Comparison of ENCODE assay signal across 31 cellular contexts in genomic region chr15:67775265-67775664, GRCh38. TPM values are rescaled to one million over a fixed set of nuclear protein-coding genes. Genes with fewer than 3 reads are reported as not detected.
"Had no signal": no experiment of that assay in that cellular context is flagged by ENCODE, and none has a peak within 500 bp of the region (broad histone marks: within the 10 kb centered on the region; RNA-seq: fewer than 3 reads in every experiment).

No MANE protein-coding gene starts in this region.

- H3K36me3 ChIP-seq: brain microvascular endothelial cell had no signal

- H3K9me3 Mint-ChIP-seq: activated CD4-positive, alpha-beta memory T cell treated with anti-CD3 and anti-CD28 coated beads, Interleukin-2, amount 10 ng/mL, durations not matched to agents 7 days and 5 days; activated CD4-positive, alpha-beta T cell treated with anti-CD3 and anti-CD28 coated beads, Interleukin-2, amount 10 ng/mL, durations not matched to agents 7 days and 5 days; activated naive CD4-positive, alpha-beta T cell treated with anti-CD3 and anti-CD28 coated beads, Interleukin-2, amount 10 ng/mL, durations not matched to agents 7 days and 5 days; activated naive CD4-positive, alpha-beta T cell treated with anti-CD3 and anti-CD28 coated beads, Interleukin-2, amount 50 U/mL, for 72 hours; activated naive CD8-positive, alpha-beta T cell treated with anti-CD3 and anti-CD28 coated beads, Interleukin-2, amount 10 ng/mL, durations not matched to agents 7 days and 5 days; activated T-helper 1 cell treated with anti-CD3 and anti-CD28 coated beads, Interleukin-12 subunit alpha, Interleukin-12 subunit beta, Interleukin-2, Interleukin-4 antibody, amounts not matched to agents 30 ng/mL and 10 ng/mL and 1 ng/mL, durations not matched to agents 14 hours and 24 hours and 36 hours; activated T-helper 2 cell treated with anti-CD3 and anti-CD28 coated beads, Interferon-gamma antibody, Interleukin-2, Interleukin-4, amounts not matched to agents 10 μg/mL and 5 μg/mL and 100 μg/mL, durations not matched to agents 14 hours and 24 hours and 36 hours; central memory CD8-positive, alpha-beta T cell; dendritic cell treated with granulocyte-macrophage colony-stimulating factor and Interleukin-4, amounts not matched to agents 40 ng/mL and 50 ng/mL, for 4 days; endodermal cell; WTC11 had no signal

- H3K27ac ChIP-seq: brain microvascular endothelial cell, coronary artery, dorsolateral prefrontal cortex, heart left ventricle, VCaP had no signal

- ATAC-seq: activated naive CD4-positive, alpha-beta T cell treated with anti-CD3 and anti-CD28 coated beads, Interleukin-2, amount 50 U/mL, for 72 hours; esophagus mucosa; heart left ventricle; WTC11 had no signal

- H3K27me3 Mint-ChIP-seq: activated CD4-positive, alpha-beta memory T cell treated with anti-CD3 and anti-CD28 coated beads, Interleukin-2, amount 10 ng/mL, durations not matched to agents 7 days and 5 days; activated CD4-positive, alpha-beta T cell treated with anti-CD3 and anti-CD28 coated beads, Interleukin-2, amount 10 ng/mL, durations not matched to agents 7 days and 5 days; activated naive CD4-positive, alpha-beta T cell treated with anti-CD3 and anti-CD28 coated beads, Interleukin-2, amount 10 ng/mL, durations not matched to agents 7 days and 5 days; activated naive CD8-positive, alpha-beta T cell treated with anti-CD3 and anti-CD28 coated beads, Interleukin-2, amount 10 ng/mL, durations not matched to agents 7 days and 5 days; central memory CD8-positive, alpha-beta T cell; dendritic cell treated with granulocyte-macrophage colony-stimulating factor and Interleukin-4, amounts not matched to agents 40 ng/mL and 50 ng/mL, for 4 days had no signal

- H3K27me3 ChIP-seq: brain microvascular endothelial cell, dorsolateral prefrontal cortex, heart left ventricle had no signal

- H3K4me1 Mint-ChIP-seq: activated CD4-positive, alpha-beta memory T cell treated with anti-CD3 and anti-CD28 coated beads, Interleukin-2, amount 10 ng/mL, durations not matched to agents 7 days and 5 days; activated CD4-positive, alpha-beta T cell treated with anti-CD3 and anti-CD28 coated beads, Interleukin-2, amount 10 ng/mL, durations not matched to agents 7 days and 5 days; activated naive CD4-positive, alpha-beta T cell treated with anti-CD3 and anti-CD28 coated beads, Interleukin-2, amount 10 ng/mL, durations not matched to agents 7 days and 5 days; activated naive CD8-positive, alpha-beta T cell treated with anti-CD3 and anti-CD28 coated beads, Interleukin-2, amount 10 ng/mL, durations not matched to agents 7 days and 5 days; central memory CD8-positive, alpha-beta T cell had no signal

- H3K4me3 ChIP-seq: coronary artery, dorsolateral prefrontal cortex, heart left ventricle had no signal

- H3K36me3 Mint-ChIP-seq: activated naive CD4-positive, alpha-beta T cell treated with anti-CD3 and anti-CD28 coated beads, Interleukin-2, amount 10 ng/mL, durations not matched to agents 7 days and 5 days; activated naive CD4-positive, alpha-beta T cell treated with anti-CD3 and anti-CD28 coated beads, Interleukin-2, amount 50 U/mL, for 72 hours; WTC11 had no signal

- H3K4me3 Mint-ChIP-seq: activated CD4-positive, alpha-beta memory T cell treated with anti-CD3 and anti-CD28 coated beads, Interleukin-2, amount 10 ng/mL, durations not matched to agents 7 days and 5 days; activated CD4-positive, alpha-beta T cell treated with anti-CD3 and anti-CD28 coated beads, Interleukin-2, amount 10 ng/mL, durations not matched to agents 7 days and 5 days; activated naive CD4-positive, alpha-beta T cell treated with anti-CD3 and anti-CD28 coated beads, Interleukin-2, amount 10 ng/mL, durations not matched to agents 7 days and 5 days; activated naive CD8-positive, alpha-beta T cell treated with anti-CD3 and anti-CD28 coated beads, Interleukin-2, amount 10 ng/mL, durations not matched to agents 7 days and 5 days; activated T-helper 1 cell treated with anti-CD3 and anti-CD28 coated beads, Interleukin-12 subunit alpha, Interleukin-12 subunit beta, Interleukin-2, Interleukin-4 antibody, amounts not matched to agents 30 ng/mL and 10 ng/mL and 1 ng/mL, durations not matched to agents 14 hours and 24 hours and 36 hours; central memory CD8-positive, alpha-beta T cell; dendritic cell treated with granulocyte-macrophage colony-stimulating factor and Interleukin-4, amounts not matched to agents 40 ng/mL and 50 ng/mL, for 4 days; endodermal cell; WTC11 had no signal

- DNase-seq: activated CD4-positive, alpha-beta memory T cell treated with anti-CD3 and anti-CD28 coated beads, Interleukin-2, amount 10 ng/mL, durations not matched to agents 7 days and 5 days; activated CD4-positive, alpha-beta T cell treated with anti-CD3 and anti-CD28 coated beads for 1 hour; activated CD4-positive, alpha-beta T cell treated with anti-CD3 and anti-CD28 coated beads for 4 hours; activated CD4-positive, alpha-beta T cell treated with anti-CD3 and anti-CD28 coated beads, Interleukin-2, amount 10 ng/mL, durations not matched to agents 7 days and 5 days; activated CD4-positive, alpha-beta T cell treated with anti-CD3 and anti-CD28 coated beads, Interleukin-2, amount 50 U/mL, for 4 hours; activated CD8-positive, alpha-beta memory T cell treated with anti-CD3 and anti-CD28 coated beads, Interleukin-2, amount 50 U/mL, for 48 hours; activated effector memory CD4-positive, alpha-beta T cell treated with anti-CD3 and anti-CD28 coated beads, Interleukin-2, amount 50 U/mL, for 16 hours; activated naive CD4-positive, alpha-beta T cell; activated naive CD4-positive, alpha-beta T cell treated with anti-CD3 and anti-CD28 coated beads, Interleukin-2, amount 10 ng/mL, durations not matched to agents 7 days and 5 days; activated naive CD8-positive, alpha-beta T cell treated with anti-CD3 and anti-CD28 coated beads, Interleukin-2, amount 10 ng/mL, durations not matched to agents 7 days and 5 days; activated T-cell treated with anti-CD3 and anti-CD28 coated beads for 4 hours; activated T-cell treated with anti-CD3 and anti-CD28 coated beads, Interleukin-2, amount 50 U/mL, for 48 hours; brain microvascular endothelial cell; dorsolateral prefrontal cortex; effector memory CD4-positive, alpha-beta T cell; endodermal cell; foreskin fibroblast; heart left ventricle; hypothalamus; T-helper 2 cell had no signal

- H3K27ac Mint-ChIP-seq: activated CD4-positive, alpha-beta memory T cell treated with anti-CD3 and anti-CD28 coated beads, Interleukin-2, amount 10 ng/mL, durations not matched to agents 7 days and 5 days; activated CD4-positive, alpha-beta T cell treated with anti-CD3 and anti-CD28 coated beads, Interleukin-2, amount 10 ng/mL, durations not matched to agents 7 days and 5 days; activated naive CD4-positive, alpha-beta T cell treated with anti-CD3 and anti-CD28 coated beads, Interleukin-2, amount 10 ng/mL, durations not matched to agents 7 days and 5 days; activated naive CD8-positive, alpha-beta T cell treated with anti-CD3 and anti-CD28 coated beads, Interleukin-2, amount 10 ng/mL, durations not matched to agents 7 days and 5 days; activated T-helper 1 cell treated with anti-CD3 and anti-CD28 coated beads, Interleukin-12 subunit alpha, Interleukin-12 subunit beta, Interleukin-2, Interleukin-4 antibody, amounts not matched to agents 30 ng/mL and 10 ng/mL and 1 ng/mL, durations not matched to agents 14 hours and 24 hours and 36 hours; activated T-helper 2 cell treated with anti-CD3 and anti-CD28 coated beads, Interferon-gamma antibody, Interleukin-2, Interleukin-4, amounts not matched to agents 10 μg/mL and 5 μg/mL and 100 μg/mL, durations not matched to agents 14 hours and 24 hours and 36 hours; dendritic cell treated with granulocyte-macrophage colony-stimulating factor and Interleukin-4, amounts not matched to agents 40 ng/mL and 50 ng/mL, for 4 days; endodermal cell; WTC11 had no signal

- H3K9me3 ChIP-seq: heart left ventricle had no signal

RNA-seq across cellular contexts. Expression of gene SKOR1, which starts 50.0 kb away (rescaled TPM):
- total RNA-seq: astrocyte, epithelial cell of proximal tubule had no signal
